In the genomic region with DNA sequence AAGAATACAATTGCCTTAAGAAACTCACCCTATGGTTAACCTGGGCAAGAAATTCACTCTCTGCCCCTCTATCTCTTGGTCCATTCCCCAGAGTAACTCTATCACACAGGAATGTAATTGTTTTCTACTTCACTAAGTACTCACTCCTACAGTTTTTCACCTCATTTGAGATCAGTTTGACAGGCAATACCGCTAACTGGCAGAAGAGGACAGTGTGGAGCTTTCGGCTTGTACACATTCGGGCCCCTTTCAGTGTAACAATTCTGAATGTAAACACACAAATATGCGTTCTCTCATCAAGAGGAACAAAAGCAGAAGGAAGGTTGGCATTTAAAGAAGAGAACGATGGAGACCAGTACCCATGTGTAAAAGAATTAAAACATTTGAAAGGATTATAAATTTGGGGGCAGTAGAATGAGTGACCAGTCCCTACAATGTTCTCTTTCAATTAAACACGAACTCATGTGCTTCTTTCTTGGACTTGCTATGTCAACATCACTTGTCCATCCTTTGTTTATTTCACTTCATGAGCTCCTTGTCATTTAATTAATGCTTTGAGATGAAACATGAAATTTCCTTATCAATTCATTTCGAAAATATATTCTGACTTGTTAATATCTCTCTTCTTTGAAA, we compare ENCODE assay signal across 10 cellular contexts.
DNase-seq lines count a peak whose midpoint lies in the region; ATAC-seq and TF ChIP-seq lines count a peak whose summit lies in the region.
"Had no signal": no experiment of that assay in that cellular context is flagged by ENCODE, and none has a peak within 500 bp of the region (broad histone marks: within the 10 kb centered on the region; RNA-seq: fewer than 3 reads in every experiment).

No MANE protein-coding gene starts in this region.

- H3K36me3 Mint-ChIP-seq in brain (peaks cover 3% of the 10 kb centered on the region), nephron progenitor cell (ENCODE audit: low read depth) (peaks cover 13% of the 10 kb centered on the region)
- no peaks in the 10 kb centered on the region for H3K36me3 Mint-ChIP-seq in activated CD4-positive, alpha-beta T cell treated with anti-CD3 and anti-CD28 coated beads, Interleukin-2, amount 10 ng/mL, durations not matched to agents 7 days and 5 days (ENCODE audit: low read depth)

- no peaks in the 10 kb centered on the region for H3K27me3 ChIP-seq in ACC112 (ENCODE audit: insufficient read depth, low read length)

- TF ChIP-seq CTCF in NB4 (IDR thresholded peaks at IDR 0.05; ENCODE audit: low read depth, low read length), result peak; percentile 84
- TF ChIP-seq CTCF in brain (conservative IDR thresholded peaks at IDR 0.05), result peak; percentile 32 to 68
- TF ChIP-seq CTCF in nephron progenitor cell (IDR thresholded peaks at IDR 0.05), result peak; percentile 81

- H3K27me3 Mint-ChIP-seq in brain, result no peaks in the 10 kb centered on the region
- peaks cover 4% of the 10 kb centered on the region for H3K27me3 Mint-ChIP-seq in nephron progenitor cell (ENCODE audit: low read depth, poor library complexity)
- peaks cover 2% of the 10 kb centered on the region for H3K27me3 Mint-ChIP-seq in activated CD4-positive, alpha-beta T cell treated with anti-CD3 and anti-CD28 coated beads, Interleukin-2, amount 10 ng/mL, durations not matched to agents 7 days and 5 days
- H3K27me3 Mint-ChIP-seq: stimulated activated naive CD8-positive, alpha-beta T cell treated with anti-CD3 and anti-CD28 coated beads, Interleukin-15, Interleukin-2, amounts not matched to agents 100 ng/mL and 50 ng/mL, for 24 hours had no signal

- TF ChIP-seq POLR2A in NB4 (IDR thresholded peaks at IDR 0.05; ENCODE audit: extremely low read depth, insufficient read length), result no peak

- H3K9me3 Mint-ChIP-seq in brain (peaks cover 6 to 22% (median 19%) of the 10 kb centered on the region in 5 experiments), nephron progenitor cell (peaks cover 28% of the 10 kb centered on the region)
- H3K9me3 Mint-ChIP-seq in activated CD4-positive, alpha-beta T cell treated with anti-CD3 and anti-CD28 coated beads, Interleukin-2, amount 10 ng/mL, durations not matched to agents 7 days and 5 days, result no peaks in the 10 kb centered on the region

- H3K4me3 Mint-ChIP-seq in brain (no peak overlapping the region), nephron progenitor cell (no peak overlapping the region)
- no peak overlapping the region for H3K4me3 Mint-ChIP-seq in activated CD4-positive, alpha-beta T cell treated with anti-CD3 and anti-CD28 coated beads, Interleukin-2, amount 10 ng/mL, durations not matched to agents 7 days and 5 days
- H3K4me3 Mint-ChIP-seq: stimulated activated naive CD8-positive, alpha-beta T cell treated with anti-CD3 and anti-CD28 coated beads, Interleukin-15, Interleukin-2, amounts not matched to agents 100 ng/mL and 50 ng/mL, for 24 hours had no signal

- H3K4me3 ChIP-seq in ACC112 (ENCODE audit: low read depth, low read length) (no peak overlapping the region), NB4 (ENCODE audit: low read depth, low read length) (no peak overlapping the region)

- ATAC-seq in GM18502 (IDR thresholded peaks at IDR 0.05; ENCODE audit: poor library complexity, unreplicated experiment), result peak; percentile 75
- no peak for ATAC-seq in activated CD4-positive, CD25-positive, alpha-beta regulatory T cell treated with anti-CD3 and anti-CD28 coated beads, Interleukin-2, amount 50 U/mL, for 24 hours

- CTCF ChIA-PET in activated CD4-positive, alpha-beta T cell treated with anti-CD3 and anti-CD28 coated beads, Interleukin-2, amount 10 ng/mL, durations not matched to agents 7 days and 5 days (lab: Charles Lee), result no interaction called here

- peak; percentile 32 for DNase-seq in NB4 (ENCODE audit: low read depth)
- peak; percentile 10 for DNase-seq in nephron progenitor cell
- DNase-seq in activated CD4-positive, alpha-beta T cell treated with anti-CD3 and anti-CD28 coated beads, Interleukin-2, amount 10 ng/mL, durations not matched to agents 7 days and 5 days, result no peak
- no peak for DNase-seq in NCI-H345 (lab: John Stamatoyannopoulos, UW)

- no peak overlapping the region for H3K27ac ChIP-seq in ACC112 (ENCODE audit: low read depth, low read length)
- H3K27ac ChIP-seq: epithelial cell of prostate had no signal

- H3K4me1 ChIP-seq in ACC112 (ENCODE audit: control insufficient read depth, insufficient read depth, low read length, unreplicated experiment), result no peaks in the 10 kb centered on the region

- H3K27ac Mint-ChIP-seq in brain, result no peak overlapping the region
- H3K27ac Mint-ChIP-seq in nephron progenitor cell, result no peak overlapping the region
- no peak overlapping the region for H3K27ac Mint-ChIP-seq in activated CD4-positive, alpha-beta T cell treated with anti-CD3 and anti-CD28 coated beads, Interleukin-2, amount 10 ng/mL, durations not matched to agents 7 days and 5 days
- H3K27ac Mint-ChIP-seq: stimulated activated naive CD8-positive, alpha-beta T cell treated with anti-CD3 and anti-CD28 coated beads, Interleukin-15, Interleukin-2, amounts not matched to agents 100 ng/mL and 50 ng/mL, for 24 hours had no signal

- H3K4me1 Mint-ChIP-seq in brain (no peaks in the 10 kb centered on the region), nephron progenitor cell (peaks cover 23% of the 10 kb centered on the region)
- H3K4me1 Mint-ChIP-seq in activated CD4-positive, alpha-beta T cell treated with anti-CD3 and anti-CD28 coated beads, Interleukin-2, amount 10 ng/mL, durations not matched to agents 7 days and 5 days, result no peaks in the 10 kb centered on the region

- H3K36me3 ChIP-seq in ACC112 (ENCODE audit: insufficient read depth, low read length), result no peaks in the 10 kb centered on the region

- no peaks in the 10 kb centered on the region for H3K79me2 ChIP-seq in ACC112 (ENCODE audit: control insufficient read depth, insufficient read depth, low read length, unreplicated experiment)

- peak overlapping the region; percentile 78 for H2AFZ ChIP-seq in ACC112 (ENCODE audit: low read length, unreplicated experiment)

- POLR2A ChIA-PET in activated CD4-positive, alpha-beta T cell treated with anti-CD3 and anti-CD28 coated beads, Interleukin-2, amount 10 ng/mL, durations not matched to agents 7 days and 5 days (lab: Charles Lee), result no interaction called here

Comparison
In these comparisons a context has a peak if more than half of its experiments do, and no peak if none do; other contexts are left out.
1. DNase-seq: peak in NB4 (single experiment) and nephron progenitor cell (single experiment); none in activated CD4-positive, alpha-beta T cell treated with anti-CD3 and anti-CD28 coated beads, Interleukin-2, amount 10 ng/mL, durations not matched to agents 7 days and 5 days (single experiment) and NCI-H345 (single experiment).
2. Peak in every context shown above with its lines, with median percentiles within 50 percentile points of each other: CTCF ChIP-seq.